ENCODE assay signal across 12 cellular contexts in the genomic region with DNA sequence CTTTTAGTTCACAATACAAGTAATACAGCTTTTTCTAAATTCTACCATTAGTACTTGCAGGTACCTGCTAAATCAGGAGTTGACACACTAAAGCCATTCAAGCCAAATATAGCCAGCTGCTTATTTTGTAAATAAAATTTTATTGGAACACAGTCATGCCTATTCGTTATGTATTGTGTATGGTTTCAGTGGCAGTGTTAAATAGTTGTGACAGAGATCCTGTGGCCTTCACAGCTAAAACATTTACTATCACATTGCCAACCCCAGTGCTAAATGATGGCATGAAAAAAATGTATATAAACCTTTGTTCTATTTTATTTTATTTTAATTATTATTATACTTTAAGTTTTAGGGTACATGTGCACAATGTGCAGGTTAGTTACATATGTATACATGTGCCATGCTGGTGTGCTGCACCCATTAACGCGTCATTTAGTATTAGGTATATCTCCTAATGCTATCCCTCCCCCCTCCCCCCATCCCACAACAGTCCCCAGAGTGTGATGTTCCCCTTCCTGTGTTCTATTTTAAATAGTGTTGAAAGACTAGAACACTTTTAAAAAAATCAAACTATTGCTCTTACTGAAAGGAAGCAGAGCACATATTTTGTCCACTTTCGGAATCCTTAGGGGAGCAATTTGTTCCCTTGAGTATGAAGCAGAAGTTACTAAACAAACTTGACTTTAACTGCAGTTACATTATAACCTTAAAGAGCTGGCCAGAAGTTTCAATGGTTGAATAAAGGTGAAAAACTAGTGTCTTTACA.
DNase-seq lines count a peak whose midpoint lies in the region; ATAC-seq, FAIRE-seq and TF ChIP-seq lines count a peak whose summit lies in the region.
"Had no signal": no experiment of that assay in that cellular context is flagged by ENCODE, and none has a peak within 500 bp of the region (broad histone marks: within the 10 kb centered on the region; RNA-seq: fewer than 3 reads in every experiment).

No MANE protein-coding gene starts in this region.

- no peak overlapping the region for H2AFZ ChIP-seq in mammary epithelial cell (ENCODE audit: low read depth, low read length)
- H2AFZ ChIP-seq in astrocyte (ENCODE audit: low read depth, low read length): no peak overlapping the region

- CTCF ChIA-PET in MCF 10A (lab: Yijun Ruan, JAX): no interaction called here
- CTCF ChIA-PET in mammary epithelial cell (lab: Charles Lee; ENCODE audit: low non-redundant PET): no interaction called here

- H3K4me3 ChIP-seq in mammary epithelial cell (replicated peaks in 1 of 3; ENCODE audit: insufficient read depth in 1 of 3, low read depth in 2 of 3, low read length in 3 of 3): no peak overlapping the region
- H3K4me3 ChIP-seq in astrocyte (ENCODE audit: insufficient read depth, low read depth, low read length): no peak overlapping the region
- H3K4me3 ChIP-seq in vagina: no peak overlapping the region
- no peak overlapping the region for H3K4me3 ChIP-seq in BE2C (ENCODE audit: low read depth, low read length)

- no peaks in the 10 kb centered on the region for H3K9me3 Mint-ChIP-seq in MCF 10A (ENCODE audit: unreplicated experiment)
- H3K9me3 Mint-ChIP-seq in astrocyte (ENCODE audit: unreplicated experiment): no peaks in the 10 kb centered on the region

- H3K36me3 ChIP-seq in mammary epithelial cell (ENCODE audit: insufficient read depth, low read length): no peaks in the 10 kb centered on the region
- H3K36me3 ChIP-seq in astrocyte (ENCODE audit: insufficient read depth, low read length): no peaks in the 10 kb centered on the region
- no peaks in the 10 kb centered on the region for H3K36me3 ChIP-seq in vagina
- H3K36me3 ChIP-seq in BE2C: no peaks in the 10 kb centered on the region

- H3K4me1 Mint-ChIP-seq in MCF 10A (ENCODE audit: insufficient read depth, unreplicated experiment): peaks cover 9% of the 10 kb centered on the region
- peaks cover 9% of the 10 kb centered on the region for H3K4me1 Mint-ChIP-seq in astrocyte (ENCODE audit: low read depth, unreplicated experiment)

- BruUV-seq in MCF 10A (replicated peaks; lab: Mats Ljungman, UMichigan) (no TSS peak), mammary epithelial cell (replicated peaks; lab: Mats Ljungman, UMichigan) (no TSS peak)

- dilution Hi-C loops in mammary epithelial cell (cut with HindIII; ENCODE audit: low sequenced_read_pairs): no loop called here

- 89% methylated on average over 2 of the region's 4 CpGs for WGBS in mammary epithelial cell (ENCODE audit: low coverage, missing lambda C conversion rate)

- ATAC-seq in HG03066 (IDR thresholded peaks at IDR 0.05; ENCODE audit: low read depth, unreplicated experiment) (peak; percentile 50), left lobe of liver (no peak), esophagus mucosa (no peak)
- ATAC-seq: activated CD4-positive, alpha-beta T cell treated with anti-CD3 and anti-CD28 coated beads for 36 hours; Panc1 had no signal

- no peaks in the 10 kb centered on the region for H3K4me1 ChIP-seq in mammary epithelial cell (ENCODE audit: insufficient read depth, low read length)
- peaks cover 8% of the 10 kb centered on the region for H3K4me1 ChIP-seq in astrocyte (ENCODE audit: insufficient read depth, low read length)
- peaks cover 13% of the 10 kb centered on the region for H3K4me1 ChIP-seq in vagina
- no peaks in the 10 kb centered on the region for H3K4me1 ChIP-seq in BE2C

- H4K20me1 ChIP-seq in mammary epithelial cell (ENCODE audit: insufficient read depth, low read length): no peaks in the 10 kb centered on the region
- no peaks in the 10 kb centered on the region for H4K20me1 ChIP-seq in astrocyte (ENCODE audit: insufficient read depth, low read length)

- H3K27me3 Mint-ChIP-seq in MCF 10A (ENCODE audit: insufficient read depth, unreplicated experiment): no peaks in the 10 kb centered on the region
- H3K27me3 Mint-ChIP-seq in astrocyte (ENCODE audit: low read depth, unreplicated experiment): no peaks in the 10 kb centered on the region
- H3K27me3 Mint-ChIP-seq: activated CD4-positive, alpha-beta T cell treated with anti-CD3 and anti-CD28 coated beads for 36 hours had no signal

- H3K36me3 Mint-ChIP-seq in MCF 10A (ENCODE audit: insufficient read depth, unreplicated experiment) (no peaks in the 10 kb centered on the region), astrocyte (ENCODE audit: low read depth, unreplicated experiment) (no peaks in the 10 kb centered on the region)

- H3K9me3 ChIP-seq in mammary epithelial cell (replicated peaks; ENCODE audit: insufficient read depth, low read length): no peaks in the 10 kb centered on the region
- H3K9me3 ChIP-seq in astrocyte (ENCODE audit: insufficient read depth, low read depth, low read length): no peaks in the 10 kb centered on the region
- no peaks in the 10 kb centered on the region for H3K9me3 ChIP-seq in vagina
- no peaks in the 10 kb centered on the region for H3K9me3 ChIP-seq in BE2C

- H3K27ac ChIP-seq in mammary epithelial cell (ENCODE audit: insufficient read depth, low read depth, low read length) (no peak overlapping the region), astrocyte (ENCODE audit: low read depth, low read length) (no peak overlapping the region), vagina (peak overlapping the region; percentile 3)

- H3K27me3 ChIP-seq in mammary epithelial cell (ENCODE audit: insufficient read depth, low read length) (no peaks in the 10 kb centered on the region), astrocyte (ENCODE audit: insufficient read depth, low read length) (no peaks in the 10 kb centered on the region), vagina (no peaks in the 10 kb centered on the region), BE2C (no peaks in the 10 kb centered on the region)

- peak overlapping the region; percentile 78 for H3K27ac Mint-ChIP-seq in MCF 10A (ENCODE audit: low read depth, unreplicated experiment)
- H3K27ac Mint-ChIP-seq in astrocyte (ENCODE audit: unreplicated experiment): no peak overlapping the region
- H3K27ac Mint-ChIP-seq: activated CD4-positive, alpha-beta T cell treated with anti-CD3 and anti-CD28 coated beads for 36 hours had no signal

- H3K9ac ChIP-seq in mammary epithelial cell (ENCODE audit: insufficient read depth, low read length) (no peak overlapping the region), astrocyte (ENCODE audit: low read length) (no peak overlapping the region)

- TF ChIP-seq POLR2A in vagina (IDR thresholded peaks at IDR 0.05): no peak

- POLR2A ChIA-PET in MCF 10A (lab: Yijun Ruan, JAX): no interaction called here

- H3K4me3 Mint-ChIP-seq in MCF 10A (ENCODE audit: unreplicated experiment) (no peak overlapping the region), astrocyte (ENCODE audit: unreplicated experiment) (no peak overlapping the region)
- H3K4me3 Mint-ChIP-seq: activated CD4-positive, alpha-beta T cell treated with anti-CD3 and anti-CD28 coated beads for 36 hours had no signal

- TF ChIP-seq CTCF in MCF 10A (IDR thresholded peaks at IDR 0.05; ENCODE audit: unreplicated experiment) (no peak), mammary epithelial cell (conservative IDR thresholded peaks at IDR 0.05 in 1 of 2, IDR thresholded peaks at IDR 0.05 in 1 of 2; ENCODE audit: extremely low read depth in 1 of 2, insufficient read depth in 1 of 2, low read depth in 1 of 2, low read length in 2 of 2) (no peak), astrocyte (IDR thresholded peaks at IDR 0.05; ENCODE audit: insufficient read depth, low read depth, low read length) (no peak), vagina (IDR thresholded peaks at IDR 0.05) (no peak), BE2C (IDR thresholded peaks at IDR 0.05; ENCODE audit: low read depth, low read length) (no peak)

- H3K79me2 ChIP-seq in mammary epithelial cell (ENCODE audit: insufficient read depth, low read length) (no peaks in the 10 kb centered on the region), astrocyte (ENCODE audit: insufficient read depth, low read length) (peaks cover 2% of the 10 kb centered on the region)

- intact Hi-C loops in MCF 10A (cut with micrococcal nuclease): no loop called here
- intact Hi-C loops in mammary epithelial cell (cut with micrococcal nuclease): no loop called here
- intact Hi-C loops in vagina (cut with DNase I): no loop called here

- in situ Hi-C loops in mammary epithelial cell (cut with MboI; ENCODE audit: low sequenced_read_pairs in 2 of 2): no loop called here

- DNase-seq in MCF 10A (ENCODE audit: unreplicated experiment): no peak
- DNase-seq in mammary epithelial cell: no peak
- no peak for DNase-seq in astrocyte (ENCODE audit: low read depth)
- DNase-seq in vagina (ENCODE audit: extremely low spot score in 2 of 2): no peak
- DNase-seq in left lobe of liver (ENCODE audit: low spot score): no peak
- DNase-seq in BE2C: no peak
- DNase-seq: activated CD4-positive, alpha-beta T cell treated with anti-CD3 and anti-CD28 coated beads for 36 hours; aorta had no signal

- no peak overlapping the region for H3K4me2 ChIP-seq in mammary epithelial cell (ENCODE audit: insufficient read depth, low read depth, low read length)
- peak overlapping the region; percentile 14 for H3K4me2 ChIP-seq in astrocyte (ENCODE audit: low read length)

- no peak for FAIRE-seq in astrocyte (lab: Jason Lieb, UNC)
- FAIRE-seq: frontal cortex had no signal
